ENCODE assay signal across 9 cellular contexts in the genomic region with DNA sequence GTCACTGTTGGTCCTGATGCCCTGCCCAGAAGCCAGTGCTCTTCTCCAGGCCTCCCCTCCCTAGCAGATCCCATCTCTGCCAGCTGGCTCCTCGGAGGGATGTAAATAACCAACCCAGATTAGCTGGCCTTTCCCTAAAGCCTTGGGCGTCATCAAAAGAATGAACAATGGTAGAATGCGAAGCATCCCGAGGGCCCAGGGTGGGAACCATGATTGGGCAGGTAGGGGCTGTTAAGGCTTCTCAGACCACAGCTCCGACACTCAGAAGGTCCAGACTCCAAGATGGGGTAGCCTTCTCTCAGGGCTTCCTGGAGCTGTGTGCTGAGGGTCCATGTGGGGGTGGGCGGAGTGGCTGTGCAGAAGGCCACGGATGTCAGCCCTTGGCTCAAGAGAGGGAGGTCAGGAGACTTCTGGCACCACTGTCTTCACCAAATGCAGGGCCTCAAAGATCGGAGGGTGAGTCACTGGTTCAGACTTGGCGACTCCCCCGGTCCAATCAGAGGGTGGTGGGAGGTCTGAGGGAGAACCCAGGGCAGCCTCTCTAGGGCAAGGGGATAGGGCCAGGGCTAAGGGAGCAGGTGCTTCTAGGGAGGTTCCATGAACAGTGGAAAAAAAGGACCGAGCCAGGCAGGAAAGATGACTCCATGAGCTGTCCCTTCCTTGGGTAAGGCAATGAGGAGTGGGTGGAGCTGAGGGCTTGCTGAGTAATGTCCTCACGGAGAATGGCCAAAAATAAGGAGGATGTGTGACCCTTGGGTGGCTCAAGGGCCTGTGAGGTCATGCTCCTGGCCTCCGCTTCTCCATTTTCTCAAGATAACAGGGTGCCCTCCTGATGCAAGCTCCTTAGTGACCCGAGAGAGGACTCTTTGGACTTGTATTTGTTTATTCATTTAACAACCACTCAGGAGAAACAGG. TPM values are rescaled to one million over a fixed set of nuclear protein-coding genes. Genes with fewer than 3 reads are reported as not detected.
A peak's percentile ranks its signal among the peaks of the same experiment; 100 is the strongest.
DNase-seq lines count a peak whose midpoint lies in the region; FAIRE-seq and TF ChIP-seq lines count a peak whose summit lies in the region.
"Had no signal": no experiment of that assay in that cellular context is flagged by ENCODE, and none has a peak within 500 bp of the region (broad histone marks: within the 10 kb centered on the region; RNA-seq: fewer than 3 reads in every experiment).

No MANE protein-coding gene starts in this region.

- H3K9me3 Mint-ChIP-seq in progenitor cell of endocrine pancreas (ENCODE audit: low read depth) = no peaks in the 10 kb centered on the region

- no peak for FAIRE-seq in bronchial epithelial cell (lab: Jason Lieb, UNC)

- H3K27me3 Mint-ChIP-seq in progenitor cell of endocrine pancreas = peaks cover 4% of the 10 kb centered on the region

- H3K27me3 ChIP-seq in bronchial epithelial cell (ENCODE audit: control insufficient read depth, insufficient read depth, low read length) (no peaks in the 10 kb centered on the region), muscle layer of colon (ENCODE audit: control insufficient read depth in 1 of 2, insufficient read depth in 2 of 2, low read length in 2 of 2) (no peaks in the 10 kb centered on the region)

- H3K9me3 ChIP-seq in muscle layer of colon (ENCODE audit: low read length) = no peaks in the 10 kb centered on the region

- H3K4me1 Mint-ChIP-seq in progenitor cell of endocrine pancreas (ENCODE audit: low read depth) = peaks cover 9% of the 10 kb centered on the region

- no peaks in the 10 kb centered on the region for H3K36me3 Mint-ChIP-seq in progenitor cell of endocrine pancreas (ENCODE audit: insufficient read depth)

- H3K4me1 ChIP-seq in muscle layer of colon (ENCODE audit: insufficient read depth, low read length) = peaks cover 22% of the 10 kb centered on the region

- no peak overlapping the region for H3K9ac ChIP-seq in muscle layer of colon (ENCODE audit: low read length)

- no peak overlapping the region for H3K4me3 ChIP-seq in AG10803 (ENCODE audit: low read length)
- H3K4me3 ChIP-seq in bronchial epithelial cell (ENCODE audit: low read depth, low read length) = no peak overlapping the region
- H3K4me3 ChIP-seq in muscle layer of colon (ENCODE audit: low read depth in 1 of 2, low read length in 2 of 2) = no peak overlapping the region

- DNase-seq in AG10803 (ENCODE audit: low read depth) = peak; percentile 80
- DNase-seq in HT1080 (ENCODE audit: low read depth) = peak; percentile 79
- DNase-seq in bronchial epithelial cell (ENCODE audit: low read depth) = peak; percentile 50
- DNase-seq in progenitor cell of endocrine pancreas (ENCODE audit: low spot score, unreplicated experiment) = no peak
- no peak for DNase-seq in hepatic stellate cell (ENCODE audit: low spot score)
- no peak for DNase-seq in H4 (ENCODE audit: low spot score)
- no peak for DNase-seq in ecto neural progenitor cell (ENCODE audit: low spot score)

- no peak overlapping the region for H3K27ac Mint-ChIP-seq in progenitor cell of endocrine pancreas

- peak overlapping the region; percentile 32 for H3K27ac ChIP-seq in muscle layer of colon (ENCODE audit: low read depth, low read length)
- H3K27ac ChIP-seq: VCaP had no signal

- H3K36me3 ChIP-seq in bronchial epithelial cell (ENCODE audit: control insufficient read depth, insufficient read depth, low read length) (no peaks in the 10 kb centered on the region), muscle layer of colon (ENCODE audit: insufficient read depth, low read length) (no peaks in the 10 kb centered on the region)

- no peak for TF ChIP-seq CTCF in AG10803 (conservative IDR thresholded peaks at IDR 0.05; ENCODE audit: low read length)
- TF ChIP-seq CTCF in bronchial epithelial cell (IDR thresholded peaks at IDR 0.05; ENCODE audit: insufficient read depth, low read length, severe bottlenecking) = no peak
- TF ChIP-seq CTCF in progenitor cell of endocrine pancreas (IDR thresholded peaks at IDR 0.05; ENCODE audit: unreplicated experiment) = no peak

- H3K4me3 Mint-ChIP-seq in progenitor cell of endocrine pancreas (ENCODE audit: low read depth) = no peak overlapping the region

RNA-seq across cellular contexts. Expression of gene EPS8L3, which starts 58.4 kb away (rescaled TPM):
- total RNA-seq in HT1080 (2014; rRNA removed; shearing (Covaris generic)) = not detected in 2 replicates
- polyA plus RNA-seq in HT1080 (2015; cell fraction: cytosol; rRNA removed) = not detected in 2 replicates
- not detected in 2 replicates for polyA plus RNA-seq in HT1080 (2015; cell fraction: nucleus; rRNA removed)
- total RNA-seq in bronchial epithelial cell (not detected in 2 replicates), progenitor cell of endocrine pancreas (9.5 and 14.2 TPM in 2 replicates)
- not detected in 2 replicates for total RNA-seq in H4 (2014; rRNA removed; shearing (Covaris generic))

Comparison
In these comparisons a context has a peak if more than half of its experiments do, and no peak if none do; other contexts are left out.
1. DNase-seq: peak in AG10803 (single experiment), HT1080 (single experiment) and bronchial epithelial cell (single experiment); none in progenitor cell of endocrine pancreas (single experiment), hepatic stellate cell (single experiment), H4 (single experiment) and ecto neural progenitor cell (single experiment).